Comparison of ENCODE assay signal across 16 cellular contexts in genomic region chr3:4334548-4334947, GRCh38. TPM values are rescaled to one million over a fixed set of nuclear protein-coding genes. Genes with fewer than 3 reads are reported as not detected.
DNase-seq lines count a peak whose midpoint lies in the region; ATAC-seq and TF ChIP-seq lines count a peak whose summit lies in the region.
"Had no signal": no experiment of that assay in that cellular context is flagged by ENCODE, and none has a peak within 500 bp of the region (broad histone marks: within the 10 kb centered on the region; RNA-seq: fewer than 3 reads in every experiment).

No MANE protein-coding gene starts in this region.

- H3K9me3 ChIP-seq in BE2C, result no peaks in the 10 kb centered on the region

- no peak for DNase-seq in BE2C
- peak; percentile 5 for DNase-seq in HT-29 (ENCODE audit: low spot score)
- no peak for DNase-seq in cardiac fibroblast (ENCODE audit: low read depth in 2 of 2)
- DNase-seq in left lobe of liver (ENCODE audit: low spot score), result no peak
- DNase-seq in NCI-H82 (lab: John Stamatoyannopoulos, UW), result no peak
- DNase-seq in foreskin fibroblast, result no peak
- DNase-seq: activated CD4-positive, alpha-beta memory T cell treated with anti-CD3 and anti-CD28 coated beads, Interleukin-2, amount 10 ng/mL, durations not matched to agents 7 days and 5 days; activated naive CD8-positive, alpha-beta T cell treated with anti-CD3 and anti-CD28 coated beads, Interleukin-2, amount 10 ng/mL, durations not matched to agents 7 days and 5 days; activated T-cell treated with anti-CD3 and anti-CD28 coated beads, Interleukin-2, amount 50 U/mL, for 24 hours; NCI-H1105 treated with DMSO at 0.1 percent for 48 hours; NCI-H2171; NCI-H748 treated with DMSO at 0.1 percent for 48 hours; right cardiac atrium had no signal

- no peaks in the 10 kb centered on the region for H3K4me1 ChIP-seq in BE2C

- H3K4me3 ChIP-seq in BE2C (ENCODE audit: low read depth, low read length), result no peak overlapping the region
- H3K4me3 ChIP-seq in cardiac fibroblast (replicated peaks in 1 of 2; ENCODE audit: low read depth in 2 of 2, low read length in 2 of 2), result no peak overlapping the region
- H3K4me3 ChIP-seq in foreskin fibroblast (ENCODE audit: low read depth in 1 of 2, low read length in 2 of 2), result no peak overlapping the region

- ATAC-seq in left lobe of liver, result peak; percentile 59
- ATAC-seq in esophagus mucosa, result no peak
- ATAC-seq in HG03095 (IDR thresholded peaks at IDR 0.05; ENCODE audit: unreplicated experiment), result no peak
- ATAC-seq: Panc1, right cardiac atrium had no signal

- TF ChIP-seq CTCF in BE2C (IDR thresholded peaks at IDR 0.05; ENCODE audit: low read depth, low read length) (peak; percentile 17; the same call in 1 of the 2 replicates), cardiac fibroblast (IDR thresholded peaks at IDR 0.05; ENCODE audit: low read depth, low read length) (peak; percentile 5), foreskin fibroblast (IDR thresholded peaks at IDR 0.05; ENCODE audit: low read depth, low read length) (no peak)

- no peaks in the 10 kb centered on the region for H3K36me3 ChIP-seq in BE2C

- no peaks in the 10 kb centered on the region for H3K27me3 ChIP-seq in BE2C

RNA-seq across cellular contexts. Expression of gene SETMAR, which starts 31.4 kb away (rescaled TPM):
- polyA plus RNA-seq in BE2C (2012; ENCODE audit: insufficient read depth, insufficient read length, low read depth), result 6.5 TPM
- total RNA-seq in HT-29 (2014; rRNA removed; shearing (Covaris generic)), result 5.6 and 8.1 TPM in 2 replicates
- total RNA-seq in left lobe of liver (7.0 TPM), esophagus mucosa (9.2 TPM)
